In the genomic region with DNA sequence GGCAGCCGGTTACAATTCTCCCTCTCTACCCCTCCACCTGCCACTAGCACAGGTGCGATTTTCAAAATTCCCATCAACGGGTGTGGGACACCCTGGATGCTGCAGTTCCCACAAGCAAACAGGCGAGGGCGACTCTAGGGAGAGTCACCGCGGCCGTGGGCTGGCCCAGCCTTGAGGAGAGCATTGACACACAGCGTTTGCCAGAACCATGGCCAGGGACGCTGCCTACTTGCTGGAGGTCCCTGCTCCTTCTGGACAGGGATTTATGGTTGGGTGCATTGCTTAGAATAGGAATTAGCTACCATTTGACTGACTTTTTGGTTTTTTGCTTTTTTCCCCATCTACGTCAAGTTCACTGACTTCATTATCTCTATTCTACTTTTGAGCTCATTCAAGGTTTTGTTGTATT, we compare ENCODE assay signal across 8 cellular contexts. TPM values are rescaled to one million over a fixed set of nuclear protein-coding genes. Genes with fewer than 3 reads are reported as not detected.
A peak's percentile ranks its signal among the peaks of the same experiment; 100 is the strongest.
DNase-seq lines count a peak whose midpoint lies in the region; ATAC-seq and TF ChIP-seq lines count a peak whose summit lies in the region.

No MANE protein-coding gene starts in this region.

- H3K36me3 ChIP-seq in HEK293 (ENCODE audit: control insufficient read depth in 2 of 2, insufficient read depth in 1 of 2, low read length in 2 of 2) = no peaks in the 10 kb centered on the region
- H3K36me3 ChIP-seq in NT2/D1 (ENCODE audit: insufficient read depth, insufficient read length, low read length) = no peaks in the 10 kb centered on the region
- no peaks in the 10 kb centered on the region for H3K36me3 ChIP-seq in upper lobe of right lung

- H3K27ac ChIP-seq in C4-2B (no peak overlapping the region), HEK293 (ENCODE audit: extremely low read depth, low read depth, low read length) (no peak overlapping the region), upper lobe of right lung (no peak overlapping the region)

- H3K4me3 ChIP-seq in HEK293 (ENCODE audit: low read depth, low read length) (no peak overlapping the region), NT2/D1 (ENCODE audit: insufficient read length, low read depth) (no peak overlapping the region), upper lobe of right lung (no peak overlapping the region)

- ATAC-seq in upper lobe of right lung (peak; percentile 99), HG02571 (IDR thresholded peaks at IDR 0.05; ENCODE audit: unreplicated experiment) (no peak)

- H3K9ac ChIP-seq in NT2/D1 (ENCODE audit: insufficient read length, low read depth) = no peak overlapping the region

- H3K4me1 ChIP-seq in HEK293 (ENCODE audit: control insufficient read depth, insufficient read depth, low read length) (no peaks in the 10 kb centered on the region), NT2/D1 (ENCODE audit: insufficient read depth, insufficient read length) (no peaks in the 10 kb centered on the region), upper lobe of right lung (no peaks in the 10 kb centered on the region)

- peak; percentile 96 for TF ChIP-seq CTCF in C4-2B (conservative IDR thresholded peaks at IDR 0.05)
- TF ChIP-seq CTCF in HEK293 (tag by site-specific recombination; IDR thresholded peaks at IDR 0.05) = no peak
- peak; percentile 84 for TF ChIP-seq CTCF in upper lobe of right lung (IDR thresholded peaks at IDR 0.05)

- CTCF ChIA-PET in HEK293 (lab: Yijun Ruan, JAX) = interaction anchor here (0.7 to 4.3 kb wide), 13 partner anchors 10 to 215 kb away, joined by 3 to 40 read pairs (median 4); no protein-coding TSS in a partner anchor

- H3K9me3 ChIP-seq in HEK293 (ENCODE audit: control insufficient read depth, insufficient read depth, low read depth, low read length) = no peaks in the 10 kb centered on the region
- no peaks in the 10 kb centered on the region for H3K9me3 ChIP-seq in NT2/D1 (ENCODE audit: insufficient read depth, low read length)
- no peaks in the 10 kb centered on the region for H3K9me3 ChIP-seq in upper lobe of right lung

- DNase-seq in NT2/D1 (ENCODE audit: low read depth, low spot score) = peak; percentile 55
- peak; percentile 48 for DNase-seq in activated T-cell treated with anti-CD3 and anti-CD28 coated beads for 1 hour (ENCODE audit: low read depth)
- peak; percentile 47 for DNase-seq in fibroblast of gingiva (ENCODE audit: low read depth)
- DNase-seq in non-pigmented ciliary epithelial cell (ENCODE audit: low read depth) = peak; percentile 6
- DNase-seq in upper lobe of right lung = peak; percentile 91

- intact Hi-C loops in upper lobe of right lung (cut with DNase I) = loop anchor here (5.0 kb wide), 1 partner anchor 46 kb away; no protein-coding TSS in a partner anchor

- POLR2A ChIA-PET in HEK293 (lab: Yijun Ruan, JAX) = interaction anchor here (0.9 kb wide), 1 partner anchor 16 kb away, joined by 3 read pairs; no protein-coding TSS in a partner anchor

- H3K27me3 ChIP-seq in NT2/D1 (ENCODE audit: insufficient read depth, insufficient read length) (no peaks in the 10 kb centered on the region), upper lobe of right lung (peaks cover 7% of the 10 kb centered on the region)

TF ChIP-seq in HEK293, 187 proteins besides CTCF, POLR2A, EP300 and RAD21:
- TF ChIP-seq, protein P1, sequence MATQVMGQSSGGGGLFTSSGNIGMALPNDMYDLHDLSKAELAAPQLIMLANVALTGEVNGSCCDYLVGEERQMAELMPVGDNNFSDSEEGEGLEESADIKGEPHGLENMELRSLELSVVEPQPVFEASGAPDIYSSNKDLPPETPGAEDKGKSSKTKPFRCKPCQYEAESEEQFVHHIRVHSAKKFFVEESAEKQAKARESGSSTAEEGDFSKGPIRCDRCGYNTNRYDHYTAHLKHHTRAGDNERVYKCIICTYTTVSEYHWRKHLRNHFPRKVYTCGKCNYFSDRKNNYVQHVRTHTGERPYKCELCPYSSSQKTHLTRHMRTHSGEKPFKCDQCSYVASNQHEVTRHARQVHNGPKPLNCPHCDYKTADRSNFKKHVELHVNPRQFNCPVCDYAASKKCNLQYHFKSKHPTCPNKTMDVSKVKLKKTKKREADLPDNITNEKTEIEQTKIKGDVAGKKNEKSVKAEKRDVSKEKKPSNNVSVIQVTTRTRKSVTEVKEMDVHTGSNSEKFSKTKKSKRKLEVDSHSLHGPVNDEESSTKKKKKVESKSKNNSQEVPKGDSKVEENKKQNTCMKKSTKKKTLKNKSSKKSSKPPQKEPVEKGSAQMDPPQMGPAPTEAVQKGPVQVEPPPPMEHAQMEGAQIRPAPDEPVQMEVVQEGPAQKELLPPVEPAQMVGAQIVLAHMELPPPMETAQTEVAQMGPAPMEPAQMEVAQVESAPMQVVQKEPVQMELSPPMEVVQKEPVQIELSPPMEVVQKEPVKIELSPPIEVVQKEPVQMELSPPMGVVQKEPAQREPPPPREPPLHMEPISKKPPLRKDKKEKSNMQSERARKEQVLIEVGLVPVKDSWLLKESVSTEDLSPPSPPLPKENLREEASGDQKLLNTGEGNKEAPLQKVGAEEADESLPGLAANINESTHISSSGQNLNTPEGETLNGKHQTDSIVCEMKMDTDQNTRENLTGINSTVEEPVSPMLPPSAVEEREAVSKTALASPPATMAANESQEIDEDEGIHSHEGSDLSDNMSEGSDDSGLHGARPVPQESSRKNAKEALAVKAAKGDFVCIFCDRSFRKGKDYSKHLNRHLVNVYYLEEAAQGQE (tag by site-specific recombination; IDR thresholded peaks at IDR 0.05) = peak; percentile 91
- TF ChIP-seq ZNF768 (tag by site-specific recombination; IDR thresholded peaks at IDR 0.05) (peak; percentile 63; the same call in 1 of the 2 replicates), ZNF654 (tag by site-specific recombination; IDR thresholded peaks at IDR 0.05; ENCODE audit: low read depth) (peak; percentile 13; the same call in 1 of the 2 replicates), ZNF248 (tag by site-specific recombination; IDR thresholded peaks at IDR 0.05) (no peak)

RNA-seq across cellular contexts. Expression of a gene that starts 19.0 kb away (rescaled TPM):
- total RNA-seq in upper lobe of right lung = 103 TPM

RNA-seq across cellular contexts. Expression of a gene that starts 30.6 kb away (rescaled TPM):
- 2.3 TPM for total RNA-seq in upper lobe of right lung

RNA-seq across cellular contexts. Expression of a gene that starts 41.7 kb away (rescaled TPM):
- total RNA-seq in upper lobe of right lung = 11.8 TPM

RNA-seq across cellular contexts. Expression of a gene that starts 49.2 kb away (rescaled TPM):
- not detected for total RNA-seq in upper lobe of right lung

Comparison
In these comparisons a context has a peak if more than half of its experiments do, and no peak if none do; other contexts are left out.
1. DNase-seq: peak in every context shown above with its lines; median percentile 91 in upper lobe of right lung; 55 in NT2/D1; 48 in activated T-cell treated with anti-CD3 and anti-CD28 coated beads for 1 hour; 47 in fibroblast of gingiva; 6 in non-pigmented ciliary epithelial cell.